1 cellular context compared by ENCODE assay signal in genomic region chr6:52598123-52598823, GRCh38.
TF ChIP-seq lines count a peak whose summit lies in the region.

No MANE protein-coding gene starts in this region.

TF ChIP-seq in HEK293, 187 proteins besides CTCF, POLR2A, EP300 and RAD21 (continued from another document):
- TF ChIP-seq ZNF518A (tag by site-specific recombination; conservative IDR thresholded peaks at IDR 0.05; ENCODE audit: low read depth) (no peak), ZBTB17 (tag by site-specific recombination; IDR thresholded peaks at IDR 0.05) (peak; percentile 93), ZNF335 (tag by site-specific recombination; conservative IDR thresholded peaks at IDR 0.05) (peak; percentile 84), ZNF2 (tag by site-specific recombination; IDR thresholded peaks at IDR 0.05) (peak; percentile 83), ZNF10 (tag by site-specific recombination; IDR thresholded peaks at IDR 0.05) (peak; percentile 99), PRDM1 (tag by site-specific recombination; IDR thresholded peaks at IDR 0.05) (0 out of 2 replicates have a peak, but pooled peaks have one; percentile 21), ZSCAN30 (tag by site-specific recombination; IDR thresholded peaks at IDR 0.05) (peak; percentile 45; the same call in 1 of the 2 replicates), ZXDB (tag by site-specific recombination; IDR thresholded peaks at IDR 0.05) (peak; percentile 35; the same call in 1 of the 2 replicates), GLIS2 (tag by site-specific recombination; IDR thresholded peaks at IDR 0.05) (0 out of 2 replicates have a peak, but pooled peaks have one; percentile 28), BCL6B (tag by site-specific recombination; IDR thresholded peaks at IDR 0.05) (no peak), ZBTB48 (tag by site-specific recombination; IDR thresholded peaks at IDR 0.05) (peak; percentile 98), IKZF3 (tag by site-specific recombination; IDR thresholded peaks at IDR 0.05) (peak; percentile 20; the same call in 1 of the 2 replicates), SP7 (tag by site-specific recombination; IDR thresholded peaks at IDR 0.05) (0 out of 2 replicates have a peak, but pooled peaks have one; percentile 22), ZNF692 (tag by site-specific recombination; IDR thresholded peaks at IDR 0.05) (0 out of 2 replicates have a peak, but pooled peaks have one; percentile 16), ZNF341 (tag by site-specific recombination; IDR thresholded peaks at IDR 0.05; ENCODE audit: low read depth) (no peak), ZNF654 (tag by site-specific recombination; IDR thresholded peaks at IDR 0.05; ENCODE audit: low read depth) (peak; percentile 56)
TF ChIP-seq in HEK293: peak in this region for 17.
